Comparison of ENCODE assay signal across 11 cellular contexts in the genomic region with DNA sequence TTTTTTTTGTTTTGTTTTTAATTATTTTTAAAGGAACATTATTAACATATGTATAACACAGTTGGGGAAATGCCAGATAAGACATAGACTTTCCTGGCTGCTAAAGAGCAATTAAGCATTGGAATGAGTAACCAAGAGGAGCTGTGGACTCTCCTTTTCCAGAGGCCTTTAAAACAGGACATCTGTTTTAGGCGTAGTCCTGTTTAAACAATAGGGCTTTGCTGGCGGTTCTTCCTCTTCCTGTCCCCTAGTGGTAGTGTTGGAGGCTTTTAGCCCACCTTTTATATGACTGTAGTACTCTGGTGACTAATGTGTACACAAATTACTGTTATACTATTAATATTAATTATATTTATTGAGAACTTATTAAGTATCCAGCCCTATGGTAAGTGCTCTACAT.
DNase-seq lines count a peak whose midpoint lies in the region; TF ChIP-seq lines count a peak whose summit lies in the region.
"Had no signal": no experiment of that assay in that cellular context is flagged by ENCODE, and none has a peak within 500 bp of the region (broad histone marks: within the 10 kb centered on the region; RNA-seq: fewer than 3 reads in every experiment).

No MANE protein-coding gene starts in this region.

- no peaks in the 10 kb centered on the region for H3K4me1 Mint-ChIP-seq in activated CD4-positive, alpha-beta T cell treated with anti-CD3 and anti-CD28 coated beads, Interleukin-2, amount 10 ng/mL, durations not matched to agents 24 days and 14 days
- H3K4me1 Mint-ChIP-seq: naive B cell had no signal

- H3K4me3 ChIP-seq in astrocyte of the cerebellum (ENCODE audit: low read depth, low read length) (no peak overlapping the region), hepatocyte (no peak overlapping the region), spleen (no peak overlapping the region)

- no peaks in the 10 kb centered on the region for H3K27me3 ChIP-seq in hepatocyte
- H3K27me3 ChIP-seq in spleen (replicated peaks in 1 of 7), result peaks cover 0 to 4% (median 0%) of the 10 kb centered on the region in 7 donors

- H3K4me3 Mint-ChIP-seq in activated CD4-positive, alpha-beta T cell treated with anti-CD3 and anti-CD28 coated beads, Interleukin-2, amount 10 ng/mL, durations not matched to agents 24 days and 14 days, result no peak overlapping the region
- H3K4me3 Mint-ChIP-seq: activated naive CD8-positive, alpha-beta T cell; naive B cell had no signal

- 49% methylated on average over 2 of the region's 2 CpGs for WGBS in hepatocyte (ENCODE audit: low lambda C conversion rate, missing lambda C conversion rate)
- WGBS in spleen, 5 donors, result 54 to 67% (median 55%) methylated on average over 2 of the region's 2 CpGs

- no peaks in the 10 kb centered on the region for H3K9me3 ChIP-seq in hepatocyte (ENCODE audit: low read depth)
- H3K9me3 ChIP-seq in spleen, result peaks cover 0 to 9% (median 0%) of the 10 kb centered on the region in 8 donors

- intact Hi-C loops in spleen (cut with DNase I; ENCODE audit: low total_unique reads), result no loop called here
- intact Hi-C loops in activated CD4-positive, alpha-beta T cell treated with anti-CD3 and anti-CD28 coated beads, Interleukin-2, amount 10 ng/mL, durations not matched to agents 24 days and 14 days (cut with micrococcal nuclease), result no loop called here

- no peaks in the 10 kb centered on the region for H3K36me3 ChIP-seq in hepatocyte (replicated peaks; ENCODE audit: insufficient read depth, low read depth)
- H3K36me3 ChIP-seq in spleen, result no peaks in the 10 kb centered on the region

- TF ChIP-seq CTCF in astrocyte of the cerebellum (IDR thresholded peaks at IDR 0.05; ENCODE audit: low read depth, low read length, missing control alignments), result peak; percentile 32
- no peak for TF ChIP-seq CTCF in hepatocyte (IDR thresholded peaks at IDR 0.05; ENCODE audit: poor library complexity)
- peak in 7 of 11 experiments; percentile 14 to 40 (median 32) for TF ChIP-seq CTCF in spleen (IDR thresholded peaks at IDR 0.05 in 8 of 11, conservative IDR thresholded peaks at IDR 0.05 in 3 of 11)

- in situ Hi-C loops in astrocyte of the cerebellum (cut with HindIII; ENCODE audit: low sequenced_read_pairs), result no loop called here

- H3K9me2 ChIP-seq in hepatocyte (replicated peaks; ENCODE audit: insufficient read depth), result no peaks in the 10 kb centered on the region

- H3K27ac ChIP-seq in hepatocyte, result peak overlapping the region; percentile 59
- peak overlapping the region in 7 of 8 donors; percentile 0 to 73 (median 58) for H3K27ac ChIP-seq in spleen

- TF ChIP-seq POLR2A in spleen (IDR thresholded peaks at IDR 0.05), result no peak

- no peaks in the 10 kb centered on the region for H3K36me3 Mint-ChIP-seq in activated CD4-positive, alpha-beta T cell treated with anti-CD3 and anti-CD28 coated beads, Interleukin-2, amount 10 ng/mL, durations not matched to agents 24 days and 14 days (ENCODE audit: low read depth)
- H3K36me3 Mint-ChIP-seq: naive B cell had no signal

- H3K27me3 Mint-ChIP-seq in activated CD4-positive, alpha-beta T cell treated with anti-CD3 and anti-CD28 coated beads, Interleukin-2, amount 10 ng/mL, durations not matched to agents 24 days and 14 days, result peaks cover 20% of the 10 kb centered on the region

- peak; percentile 0 for DNase-seq in NCI-H748 treated with DMSO at 0.1 percent for 48 hours (lab: John Stamatoyannopoulos, UW)
- no peak for DNase-seq in NCI-H748 (lab: John Stamatoyannopoulos, UW; ENCODE audit: unreplicated experiment)
- no peak for DNase-seq in astrocyte of the cerebellum (ENCODE audit: low read depth)
- peak; percentile 25 for DNase-seq in hepatocyte (ENCODE audit: low spot score)
- no peak for DNase-seq in spleen
- no peak for DNase-seq in inferior parietal cortex (ENCODE audit: extremely low spot score)
- no peak for DNase-seq in stimulated activated CD4-positive, alpha-beta T cell treated with anti-CD3 and anti-CD28 coated beads, Interleukin-4, amount 100 ng/mL, for 24 hours
- DNase-seq in activated CD4-positive, alpha-beta T cell treated with anti-CD3 and anti-CD28 coated beads, Interleukin-2, amount 10 ng/mL, durations not matched to agents 24 days and 14 days, result no peak
- DNase-seq: activated CD4-positive, alpha-beta T cell treated with anti-CD3 and anti-CD28 coated beads, Interleukin-2, amount 50 U/mL, for 48 hours; naive B cell had no signal

- peaks cover 22% of the 10 kb centered on the region for H3K4me1 ChIP-seq in hepatocyte (ENCODE audit: insufficient read depth)
- H3K4me1 ChIP-seq in spleen, result peaks cover 0 to 6% (median 0%) of the 10 kb centered on the region in 6 donors

- H3K4me2 ChIP-seq in hepatocyte, result no peak overlapping the region

- no peaks in the 10 kb centered on the region for H4K20me1 ChIP-seq in hepatocyte (ENCODE audit: insufficient read depth, poor library complexity, severe bottlenecking)

- H3K27ac Mint-ChIP-seq in activated CD4-positive, alpha-beta T cell treated with anti-CD3 and anti-CD28 coated beads, Interleukin-2, amount 10 ng/mL, durations not matched to agents 24 days and 14 days, result no peak overlapping the region
- H3K27ac Mint-ChIP-seq: activated naive CD8-positive, alpha-beta T cell; naive B cell had no signal

- H3K79me2 ChIP-seq in hepatocyte, result peaks cover 22% of the 10 kb centered on the region

- no peak overlapping the region for H2AFZ ChIP-seq in hepatocyte

- no peaks in the 10 kb centered on the region for H3K9me3 Mint-ChIP-seq in activated CD4-positive, alpha-beta T cell treated with anti-CD3 and anti-CD28 coated beads, Interleukin-2, amount 10 ng/mL, durations not matched to agents 24 days and 14 days

Comparison
In these comparisons a context has a peak if more than half of its experiments do, and no peak if none do; other contexts are left out.
1. DNase-seq: peak in NCI-H748 treated with DMSO at 0.1 percent for 48 hours (single experiment) and hepatocyte (single experiment); none in NCI-H748 (single experiment), astrocyte of the cerebellum (single experiment), spleen (single experiment), inferior parietal cortex (single experiment), stimulated activated CD4-positive, alpha-beta T cell treated with anti-CD3 and anti-CD28 coated beads, Interleukin-4, amount 100 ng/mL, for 24 hours (single experiment) and activated CD4-positive, alpha-beta T cell treated with anti-CD3 and anti-CD28 coated beads, Interleukin-2, amount 10 ng/mL, durations not matched to agents 24 days and 14 days (single experiment).